In the genomic region with DNA sequence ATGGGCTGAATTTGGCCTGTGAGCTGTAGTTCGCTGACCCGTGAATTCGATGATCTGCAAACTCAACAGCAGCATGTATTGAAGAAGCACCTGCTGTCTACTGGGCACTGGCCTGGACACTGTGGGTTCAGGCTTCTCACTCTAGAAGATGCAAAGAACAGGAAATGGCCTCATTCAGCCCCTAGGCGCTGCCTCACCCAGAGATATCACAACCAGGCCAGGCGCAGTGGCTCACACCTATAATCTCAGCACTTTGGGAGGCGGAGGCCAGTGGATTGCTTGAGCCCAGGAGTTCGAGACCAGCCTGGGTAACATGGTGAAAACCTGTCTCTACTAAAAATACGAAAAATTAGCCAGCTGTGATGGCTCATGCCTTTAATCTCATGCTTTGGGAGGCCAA, we compare ENCODE assay signal across 21 cellular contexts. TPM values are rescaled to one million over a fixed set of nuclear protein-coding genes. Genes with fewer than 3 reads are reported as not detected.
DNase-seq lines count a peak whose midpoint lies in the region; ATAC-seq, FAIRE-seq and TF ChIP-seq lines count a peak whose summit lies in the region.
"Had no signal": no experiment of that assay in that cellular context is flagged by ENCODE, and none has a peak within 500 bp of the region (broad histone marks: within the 10 kb centered on the region; RNA-seq: fewer than 3 reads in every experiment).

No MANE protein-coding gene starts in this region.

- intact Hi-C loops in K562 (cut with micrococcal nuclease), result no loop called here

- peaks cover 17% of the 10 kb centered on the region; the same call in 1 of the 2 replicates for H4K20me1 ChIP-seq in K562 (replicated peaks; ENCODE audit: control insufficient read depth, insufficient read depth, low read length)
- H4K20me1 ChIP-seq: BLaER1 had no signal

- CTCF ChIA-PET in WTC11 (lab: Charles Lee), result interaction anchor here (1.2 kb wide), 2 partner anchors 23 to 43 kb away, joined by 3 read pairs; no protein-coding TSS in a partner anchor
- CTCF ChIA-PET in K562 (lab: Yijun Ruan, JAX; ENCODE audit: low intra/inter-chr PET ratio), result no interaction called here

- no peaks in the 10 kb centered on the region for H3K27me3 Mint-ChIP-seq in WTC11 (ENCODE audit: low read depth)
- H3K27me3 Mint-ChIP-seq: CD4-positive, CD25-positive, alpha-beta regulatory T cell had no signal

- no peaks in the 10 kb centered on the region for H3K9me1 ChIP-seq in K562 (ENCODE audit: control insufficient read depth, insufficient read depth, low read length)

- no peak overlapping the region for H3K4me2 ChIP-seq in K562 (ENCODE audit: insufficient read depth, low read length)
- H3K4me2 ChIP-seq: A549, BLaER1, GM23338 had no signal

- no peak for FAIRE-seq in K562 (lab: Jason Lieb, UNC)
- FAIRE-seq: A549, GM12878 had no signal

- H3K27ac ChIP-seq in K562 (ENCODE audit: extremely low read depth, low read depth, low read length), result no peak overlapping the region
- H3K27ac ChIP-seq: A549, BLaER1, C4-2B had no signal

- DNase-seq in NCI-H226 (peak; percentile 51), WTC11 (ENCODE audit: low spot score) (no peak), K562 (ENCODE audit: extremely low read depth in 1 of 4, low spot score in 3 of 4) (peak in 2 of 4 experiments; percentile 17 to 30), erythroblast (lab: John Stamatoyannopoulos, UW) (no peak), anterior cingulate cortex (lab: John Stamatoyannopoulos, UW) (no peak)
- DNase-seq: 8988T; ACHN; Caco-2; CD4-positive, CD25-positive, alpha-beta regulatory T cell; CD8-positive, alpha-beta T cell; DMS153; DND-41; GDM1; H9 had no signal

- H3K4me3 Mint-ChIP-seq in WTC11, result no peak overlapping the region
- H3K4me3 Mint-ChIP-seq: CD8-positive, alpha-beta T cell; GM23338; H9 had no signal

- H3K36me3 Mint-ChIP-seq in WTC11, result peaks cover 18% of the 10 kb centered on the region
- H3K36me3 Mint-ChIP-seq: CD4-positive, CD25-positive, alpha-beta regulatory T cell had no signal

- H3K4me3 ChIP-seq in K562, result no peak overlapping the region
- H3K4me3 ChIP-seq: A549, BLaER1, GM12878, GM23338 had no signal

- 0 out of 2 replicates have a peak overlapping the region, but pooled peaks have one; percentile 45 for H3K27ac Mint-ChIP-seq in WTC11
- H3K27ac Mint-ChIP-seq: CD4-positive, CD25-positive, alpha-beta regulatory T cell; CD8-positive, alpha-beta T cell; GM23338; H9 had no signal

- no peak for TF ChIP-seq POLR2A in K562 (conservative IDR thresholded peaks at IDR 0.05)
- no peak for TF ChIP-seq POLR2A in erythroblast (IDR thresholded peaks at IDR 0.05; ENCODE audit: low read length)

- TF ChIP-seq RAD21 in K562 (CRISPR knock-in tag; conservative IDR thresholded peaks at IDR 0.05 in 1 of 2, IDR thresholded peaks at IDR 0.05 in 1 of 2), result no peak

- H3K27me3 ChIP-seq in K562 (ENCODE audit: control insufficient read depth in 2 of 2, insufficient read depth in 2 of 2, low read length in 2 of 2), result peaks cover 15 to 32% of the 10 kb centered on the region in 2 experiments; a peak in 4 of 5 replicates
- H3K27me3 ChIP-seq: BLaER1 had no signal

- no peaks in the 10 kb centered on the region for H3K79me2 ChIP-seq in K562 (ENCODE audit: control insufficient read depth, insufficient read depth, low read length)

- H3K9me3 Mint-ChIP-seq in WTC11, result no peaks in the 10 kb centered on the region
- H3K9me3 Mint-ChIP-seq: CD4-positive, CD25-positive, alpha-beta regulatory T cell; CD8-positive, alpha-beta T cell; GM23338; H9 had no signal

- BruUV-seq in K562 (replicated peaks; lab: Mats Ljungman, UMichigan), result no TSS peak

- H3K4me1 ChIP-seq in K562 (replicated peaks in 1 of 2; ENCODE audit: control insufficient read depth in 2 of 2, insufficient read depth in 2 of 2, low read length in 2 of 2), result peaks cover 0 to 34% of the 10 kb centered on the region in 2 experiments; a peak in 3 of 5 replicates
- H3K4me1 ChIP-seq: Caco-2 had no signal

- no peaks in the 10 kb centered on the region for H3K36me3 ChIP-seq in K562 (ENCODE audit: control insufficient read depth, insufficient read depth, low read length)
- H3K36me3 ChIP-seq: BLaER1 had no signal

- in situ Hi-C loops in K562 (cut with MboI), result loop anchor here (5.0 kb wide), 1 partner anchor 96 kb away; the partner anchor contains the start of gene SDHB

- no peak overlapping the region for H3K9ac ChIP-seq in K562 (ENCODE audit: insufficient read depth in 1 of 2, low read depth in 2 of 2, low read length in 2 of 2)
- H3K9ac ChIP-seq: BLaER1 had no signal

- TF ChIP-seq CTCF in WTC11 (IDR thresholded peaks at IDR 0.05) (no peak), K562 (IDR thresholded peaks at IDR 0.05 in 2 of 3, conservative IDR thresholded peaks at IDR 0.05 in 1 of 3; ENCODE audit: insufficient read depth in 2 of 3, low read depth in 1 of 3, low read length in 3 of 3) (no peak)

- TF ChIP-seq EP300 in K562 (IDR thresholded peaks at IDR 0.05; ENCODE audit: low read length), result no peak

- POLR2A ChIA-PET in WTC11 (lab: Charles Lee), result no interaction called here
- POLR2A ChIA-PET in K562 (lab: Yijun Ruan, JAX), result interaction anchor here (0.5 to 1.4 kb wide), 4 partner anchors 10 to 52 kb away, joined by 3 to 4 read pairs (median 4); no protein-coding TSS in a partner anchor

- ATAC-seq in WTC11, result no peak
- peak; percentile 27 for ATAC-seq in K562
- no peak for ATAC-seq in HG02840 (IDR thresholded peaks at IDR 0.05; ENCODE audit: low FRiP score, unreplicated experiment)
- ATAC-seq: A549; CD8-positive, alpha-beta T cell; GM12878; GM23338; HCT116 had no signal

- no peaks in the 10 kb centered on the region for H3K9me3 ChIP-seq in K562 (replicated peaks; ENCODE audit: control insufficient read depth, insufficient read depth, low read depth, low read length)
- H3K9me3 ChIP-seq: A549, BLaER1, Caco-2 had no signal

- peaks cover 4% of the 10 kb centered on the region for H3K4me1 Mint-ChIP-seq in WTC11

- 11% methylated on average over 8 of the region's 8 CpGs for WGBS in K562 (ENCODE audit: insufficient coverage, low coverage, missing lambda C conversion rate)

- H2AFZ ChIP-seq in K562 (ENCODE audit: low read depth, low read length), result no peak overlapping the region
- H2AFZ ChIP-seq: GM23338 had no signal

RNA-seq across cellular contexts. Expression of gene MFAP2, which starts 23.6 kb away (rescaled TPM):
- total RNA-seq in WTC11 (2021) (136 to 144 TPM (median 141 TPM) in 3 replicates), K562 (2014; rRNA removed) (not detected in 2 replicates), K562 (2014; rRNA removed; fragmentation: Illumina TruSeq; extraction: Trizol) (not detected in 2 replicates), K562 (2015; rRNA removed; fragmentation: Illumina TruSeq; extraction: Trizol) (not detected in 2 replicates), K562 (2021) (0.31 TPM in 1 of 2 replicates, not detected in the other)
- not detected in 2 replicates for total RNA-seq in K562 (2011; cell fraction: chromatin; rRNA removed; ENCODE audit: low replicate concordance)
- not detected in 2 replicates for total RNA-seq in K562 (2011; cell fraction: nucleolus; rRNA removed)
- total RNA-seq in K562 (2011; cell fraction: nucleoplasm; rRNA removed), result not detected in 2 replicates
- polyA plus RNA-seq in K562 (2011; rRNA removed) (not detected in 2 replicates), K562 (2014; fragmentation: Illumina TruSeq; extraction: Trizol) (0.18 TPM in 1 of 2 replicates, not detected in the other), K562 (2014; fragmentation: Nextera tagmentation; extraction: Ambion mirVana) (not detected), K562 (2014; rRNA removed) (not detected in 2 replicates)
- not detected in 2 replicates for polyA plus RNA-seq in K562 (2011; cell fraction: cytosol; rRNA removed)
- polyA plus RNA-seq in K562 (2011; cell fraction: nucleus; rRNA removed), result 0.30 TPM in 1 of 2 replicates, not detected in the other
- polyA plus RNA-seq in K562 (2012), result not detected in 2 replicates
- not detected in 2 replicates for polyA minus RNA-seq in K562 (2011; rRNA and poly(A)+ RNA removed)
- polyA minus RNA-seq in K562 (2011; cell fraction: cytosol; rRNA and poly(A)+ RNA removed), result not detected in 2 replicates
- not detected in 2 replicates for polyA minus RNA-seq in K562 (2011; cell fraction: nucleus; rRNA and poly(A)+ RNA removed)
- total RNA-seq: CD4-positive, CD25-positive, alpha-beta regulatory T cell; CD8-positive, alpha-beta T cell; GM12878 had no signal
- polyA plus RNA-seq: CD4-positive, CD25-positive, alpha-beta regulatory T cell had no signal

RNA-seq across cellular contexts. Expression of gene CROCC, which starts 35.0 kb away (rescaled TPM):
- total RNA-seq in WTC11 (2021), result 73.8 to 75.6 TPM (median 73.9 TPM) in 3 replicates
- total RNA-seq in K562 (2011; cell fraction: chromatin; rRNA removed; ENCODE audit: low replicate concordance), result 51.0 and 132 TPM in 2 replicates
- 69.0 and 78.0 TPM in 2 replicates for total RNA-seq in K562 (2011; cell fraction: nucleolus; rRNA removed)
- 84.0 and 111 TPM in 2 replicates for total RNA-seq in K562 (2011; cell fraction: nucleoplasm; rRNA removed)
- total RNA-seq in K562 (2014; rRNA removed), result 6.3 and 9.7 TPM in 2 replicates
- total RNA-seq in K562 (2014; rRNA removed; fragmentation: Illumina TruSeq; extraction: Trizol), result 1.9 and 3.0 TPM in 2 replicates
- total RNA-seq in K562 (2015; rRNA removed; fragmentation: Illumina TruSeq; extraction: Trizol), result 7.3 and 7.6 TPM in 2 replicates
- 9.3 and 10.4 TPM in 2 replicates for total RNA-seq in K562 (2021)
- polyA plus RNA-seq in K562 (2011; rRNA removed), result 8.6 and 15.2 TPM in 2 replicates
- 5.8 and 6.7 TPM in 2 replicates for polyA plus RNA-seq in K562 (2011; cell fraction: cytosol; rRNA removed)
- 80.5 and 99.7 TPM in 2 replicates for polyA plus RNA-seq in K562 (2011; cell fraction: nucleus; rRNA removed)
- polyA plus RNA-seq in K562 (2012), result 10.2 and 16.9 TPM in 2 replicates
- polyA plus RNA-seq in K562 (2014; fragmentation: Illumina TruSeq; extraction: Trizol), result 7.8 and 8.4 TPM in 2 replicates
- under 1 TPM; 0.17 TPM for polyA plus RNA-seq in K562 (2014; fragmentation: Nextera tagmentation; extraction: Ambion mirVana)
- 14.4 and 15.4 TPM in 2 replicates for polyA plus RNA-seq in K562 (2014; rRNA removed)
- polyA minus RNA-seq in K562 (2011; rRNA and poly(A)+ RNA removed), result 5.7 and 7.6 TPM in 2 replicates
- 2.3 and 2.7 TPM in 2 replicates for polyA minus RNA-seq in K562 (2011; cell fraction: cytosol; rRNA and poly(A)+ RNA removed)
- polyA minus RNA-seq in K562 (2011; cell fraction: nucleus; rRNA and poly(A)+ RNA removed), result 14.9 and 19.0 TPM in 2 replicates

RNA-seq across cellular contexts. Expression of gene ATP13A2, which starts 55.0 kb away (rescaled TPM):
- total RNA-seq in WTC11 (2021) (84.8 to 95.9 TPM (median 93.1 TPM) in 3 replicates), K562 (2014; rRNA removed) (23.9 and 40.2 TPM in 2 replicates), K562 (2014; rRNA removed; fragmentation: Illumina TruSeq; extraction: Trizol) (7.8 and 9.9 TPM in 2 replicates), K562 (2015; rRNA removed; fragmentation: Illumina TruSeq; extraction: Trizol) (15.5 and 16.3 TPM in 2 replicates), K562 (2021) (48.3 and 56.3 TPM in 2 replicates)
- total RNA-seq in K562 (2011; cell fraction: chromatin; rRNA removed; ENCODE audit: low replicate concordance), result 34.5 and 126 TPM in 2 replicates
- total RNA-seq in K562 (2011; cell fraction: nucleolus; rRNA removed), result 139 and 151 TPM in 2 replicates
- 86.6 and 104 TPM in 2 replicates for total RNA-seq in K562 (2011; cell fraction: nucleoplasm; rRNA removed)
- polyA plus RNA-seq in K562 (2011; rRNA removed) (10.5 and 27.2 TPM in 2 replicates), K562 (2014; fragmentation: Illumina TruSeq; extraction: Trizol) (22.0 and 35.5 TPM in 2 replicates), K562 (2014; fragmentation: Nextera tagmentation; extraction: Ambion mirVana) (under 1 TPM; 0.36 to 0.45 TPM), K562 (2014; rRNA removed) (26.3 and 28.5 TPM in 2 replicates)
- 21.9 and 44.0 TPM in 2 replicates for polyA plus RNA-seq in K562 (2011; cell fraction: cytosol; rRNA removed)
- polyA plus RNA-seq in K562 (2011; cell fraction: nucleus; rRNA removed), result 38.6 and 63.9 TPM in 2 replicates
- polyA plus RNA-seq in K562 (2012), result 38.5 and 53.3 TPM in 2 replicates
- 27.1 and 30.6 TPM in 2 replicates for polyA minus RNA-seq in K562 (2011; rRNA and poly(A)+ RNA removed)
- polyA minus RNA-seq in K562 (2011; cell fraction: cytosol; rRNA and poly(A)+ RNA removed), result 65.7 and 89.6 TPM in 2 replicates
- polyA minus RNA-seq in K562 (2011; cell fraction: nucleus; rRNA and poly(A)+ RNA removed), result 19.0 and 32.7 TPM in 2 replicates

Comparison
In these comparisons a context has a peak if more than half of its experiments do, and no peak if none do; other contexts are left out.
1. RNA of gene MFAP2, which starts 23.6 kb away (total RNA-seq): 136 to 144 TPM in WTC11; 0.31 TPM in K562; every median in the first group is over 10 times any median in the second.